Comparison of ENCODE assay signal across 1 cellular context in the genomic region with DNA sequence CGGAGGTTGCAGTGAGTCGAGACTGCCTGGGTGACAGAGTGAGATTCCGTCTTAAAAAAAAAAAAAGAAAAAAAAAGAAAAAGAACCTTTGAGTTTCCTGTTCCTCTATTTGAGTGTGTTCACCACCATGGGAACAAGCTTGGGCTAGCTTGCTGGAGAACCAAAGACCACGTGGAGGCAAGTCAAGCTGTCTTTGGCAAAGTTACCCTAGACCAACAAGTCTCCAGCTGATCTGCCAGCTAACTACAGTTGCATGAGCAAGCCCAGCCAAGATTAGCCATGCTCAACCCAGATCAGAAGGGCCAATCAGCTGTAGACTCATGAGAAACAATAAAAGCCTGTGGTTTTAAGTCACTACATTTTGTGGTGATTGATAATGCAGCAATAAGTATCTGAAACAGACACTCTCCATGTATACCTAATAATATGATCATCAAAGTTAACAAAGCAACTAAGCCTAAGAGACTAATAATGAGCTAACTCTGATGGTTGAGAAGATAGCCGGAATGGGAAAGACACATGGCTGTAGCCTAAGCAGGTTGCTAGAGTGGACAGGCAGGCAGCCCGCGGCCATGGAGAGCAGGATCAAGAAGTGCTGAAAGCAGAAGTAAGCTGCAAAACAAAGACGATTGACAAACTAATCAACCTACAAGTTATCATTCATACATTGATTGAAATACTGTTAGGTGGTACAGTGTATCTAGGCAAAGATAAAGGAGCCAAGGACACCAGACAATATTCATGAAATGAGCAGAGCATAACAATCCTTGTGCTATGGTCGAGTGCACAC.
A peak's percentile ranks its signal among the peaks of the same experiment; 100 is the strongest.
TF ChIP-seq lines count a peak whose summit lies in the region.

No MANE protein-coding gene starts in this region.

TF ChIP-seq in GM12878, 131 proteins besides CTCF, POLR2A, EP300 and RAD21:
- TF ChIP-seq CEBPB (IDR thresholded peaks at IDR 0.05; ENCODE audit: borderline replicate concordance in 1 of 2, low read depth in 2 of 2, low read length in 2 of 2) (no peak), IKZF2 (IDR thresholded peaks at IDR 0.05) (peak in 1 of 2 experiments; percentile 23; a peak in 1 of 4 replicates), MYB (IDR thresholded peaks at IDR 0.05; ENCODE audit: borderline replicate concordance, low read depth, low read length) (no peak), ELK1 (IDR thresholded peaks at IDR 0.05; ENCODE audit: low read depth, low read length) (no peak), ZNF207 (IDR thresholded peaks at IDR 0.05; ENCODE audit: borderline replicate concordance) (no peak), RB1 (IDR thresholded peaks at IDR 0.05; ENCODE audit: borderline replicate concordance) (no peak), ZNF622 (IDR thresholded peaks at IDR 0.05) (no peak), BCL11A (IDR thresholded peaks at IDR 0.05; ENCODE audit: low read depth, low read length) (no peak), YY1 (IDR thresholded peaks at IDR 0.05; ENCODE audit: low read depth, low read length) (no peak), RAD51 (IDR thresholded peaks at IDR 0.05) (peak; percentile 21; the same call in 1 of the 2 replicates)
TF ChIP-seq in GM12878: peak in this region for 2.
